8 cellular contexts compared by ENCODE assay signal in genomic region chr7:5420841-5421625, GRCh38. TPM values are rescaled to one million over a fixed set of nuclear protein-coding genes. Genes with fewer than 3 reads are reported as not detected.
DNase-seq lines count a peak whose midpoint lies in the region; ATAC-seq and TF ChIP-seq lines count a peak whose summit lies in the region.

No MANE protein-coding gene starts in this region.

- H3K27ac ChIP-seq in CD4-positive, alpha-beta T cell (ENCODE audit: low read depth, low read length), result no peak overlapping the region
- H3K27ac ChIP-seq in Karpas-422 (ENCODE audit: low read length) (no peak overlapping the region), breast epithelium (peak overlapping the region; percentile 99), right lobe of liver (peak overlapping the region; percentile 98 to 99 (median 99)), thoracic aorta (peak overlapping the region; percentile 98)

- peaks cover 10% of the 10 kb centered on the region; the same call in 1 of the 2 replicates for H4K20me1 ChIP-seq in Karpas-422 (ENCODE audit: insufficient read depth, low read depth, low read length)

- no peaks in the 10 kb centered on the region for H3K36me3 ChIP-seq in Karpas-422 (ENCODE audit: insufficient read depth, low read length)
- no peaks in the 10 kb centered on the region for H3K36me3 ChIP-seq in breast epithelium
- no peaks in the 10 kb centered on the region for H3K36me3 ChIP-seq in right lobe of liver
- H3K36me3 ChIP-seq in thoracic aorta, result peaks cover 7% of the 10 kb centered on the region

- H3K9me2 ChIP-seq in Karpas-422 (replicated peaks; ENCODE audit: insufficient read depth, low read length), result no peaks in the 10 kb centered on the region

- POLR2A ChIA-PET in CD4-positive, alpha-beta T cell (lab: Charles Lee), result interaction anchor here (1.1 to 3.6 kb wide), 2 partner anchors 24 to 138 kb away, joined by 4 to 25 read pairs; no protein-coding TSS in a partner anchor

- H3K27me3 Mint-ChIP-seq in CD4-positive, alpha-beta T cell, result peaks cover 75% of the 10 kb centered on the region

- H3K4me1 ChIP-seq in Karpas-422 (ENCODE audit: low read length) (peaks cover 23% of the 10 kb centered on the region), breast epithelium (peaks cover 0 to 15% of the 10 kb centered on the region in 2 donors), right lobe of liver (peaks cover 0 to 21% (median 9%) of the 10 kb centered on the region in 4 donors), thoracic aorta (ENCODE audit: control insufficient read depth in 1 of 2, low read depth in 2 of 2) (peaks cover 5 to 21% of the 10 kb centered on the region in 2 donors)

- H3K4me3 ChIP-seq in Karpas-422 (ENCODE audit: low read length), result peak overlapping the region; percentile 94; the same call in 1 of the 2 replicates
- peak overlapping the region; percentile 93 to 98 (median 95) for H3K4me3 ChIP-seq in breast epithelium
- H3K4me3 ChIP-seq in right lobe of liver, result peak overlapping the region; percentile 83 to 87 (median 83)
- H3K4me3 ChIP-seq in thoracic aorta, result peak overlapping the region; percentile 99

- H3K79me2 ChIP-seq in Karpas-422 (ENCODE audit: low read length), result no peaks in the 10 kb centered on the region

- H3K9me3 Mint-ChIP-seq in CD4-positive, alpha-beta T cell, result no peaks in the 10 kb centered on the region

- H3K27me3 ChIP-seq in CD4-positive, alpha-beta T cell (ENCODE audit: control insufficient read depth, insufficient read depth, low read length), result peaks cover 80% of the 10 kb centered on the region
- H3K27me3 ChIP-seq in Karpas-422 (ENCODE audit: low read length) (no peaks in the 10 kb centered on the region), breast epithelium (no peaks in the 10 kb centered on the region), right lobe of liver (no peaks in the 10 kb centered on the region), thoracic aorta (replicated peaks; ENCODE audit: insufficient read depth) (no peaks in the 10 kb centered on the region)

- ATAC-seq in CD4-positive, alpha-beta T cell (ENCODE audit: poor library complexity), result no peak
- ATAC-seq in right lobe of liver, result no peak
- no peak for ATAC-seq in thoracic aorta (ENCODE audit: insufficient number of reproducible peaks, low FRiP score, low read depth)

- no peak for TF ChIP-seq CTCF in CD4-positive, alpha-beta T cell (IDR thresholded peaks at IDR 0.05)
- TF ChIP-seq CTCF in breast epithelium (IDR thresholded peaks at IDR 0.05) (no peak), right lobe of liver (IDR thresholded peaks at IDR 0.05) (no peak), thoracic aorta (IDR thresholded peaks at IDR 0.05) (no peak)

- no peak overlapping the region for H3K27ac Mint-ChIP-seq in CD4-positive, alpha-beta T cell

- DNase-seq in CD4-positive, alpha-beta T cell, result peak in 1 of 10 experiments; percentile 27
- no peak for DNase-seq in Karpas-422
- no peak for DNase-seq in breast epithelium (ENCODE audit: low spot score in 2 of 2)
- DNase-seq in right lobe of liver, result peak; percentile 53 to 76 (median 57)
- DNase-seq in thoracic aorta (ENCODE audit: low spot score), result no peak
- DNase-seq in NCI-H774 (lab: John Stamatoyannopoulos, UW), result no peak
- DNase-seq in NCI-H524 treated with DMSO at 0.1 percent for 48 hours (lab: John Stamatoyannopoulos, UW), result no peak
- no peak for DNase-seq in COR-L47 (lab: John Stamatoyannopoulos, UW)

- 0% methylated on average over 17 of the region's 93 CpGs for WGBS in right lobe of liver (ENCODE audit: insufficient coverage, low coverage, low lambda C conversion rate, missing lambda C conversion rate)

- no peaks in the 10 kb centered on the region for H3K9me3 ChIP-seq in CD4-positive, alpha-beta T cell (ENCODE audit: control insufficient read depth, low read length)
- H3K9me3 ChIP-seq in Karpas-422 (ENCODE audit: low read length) (no peaks in the 10 kb centered on the region), breast epithelium (no peaks in the 10 kb centered on the region), right lobe of liver (no peaks in the 10 kb centered on the region), thoracic aorta (no peaks in the 10 kb centered on the region)

- H3K4me3 Mint-ChIP-seq in CD4-positive, alpha-beta T cell, result peak overlapping the region; percentile 82

- H2AFZ ChIP-seq in Karpas-422 (ENCODE audit: low read length), result no peak overlapping the region

- TF ChIP-seq POLR2A in breast epithelium (IDR thresholded peaks at IDR 0.05) (no peak), right lobe of liver (IDR thresholded peaks at IDR 0.05) (no peak)

- H3K4me1 Mint-ChIP-seq in CD4-positive, alpha-beta T cell (ENCODE audit: low read depth), result peaks cover 55% of the 10 kb centered on the region

- peak overlapping the region; percentile 100 for H3K4me2 ChIP-seq in Karpas-422 (ENCODE audit: low read depth, low read length, poor library complexity, severe bottlenecking)

- no peaks in the 10 kb centered on the region for H3K36me3 Mint-ChIP-seq in CD4-positive, alpha-beta T cell (ENCODE audit: low read depth)

- CTCF ChIA-PET in CD4-positive, alpha-beta T cell (lab: Charles Lee), result interaction anchor here (1.2 kb wide), 1 partner anchor 24 kb away, joined by 4 read pairs; no protein-coding TSS in a partner anchor

- intact Hi-C loops in CD4-positive, alpha-beta T cell (cut with DNase I, micrococcal nuclease), result loop anchor here in 1 of 2 experiments (2.0 kb wide), 1 partner anchor 20 kb away; no protein-coding TSS in a partner anchor
- intact Hi-C loops in breast epithelium (cut with DNase I; ENCODE audit: low total_unique reads) (no loop called here), right lobe of liver (cut with DNase I) (no loop called here)

- 0 out of 2 replicates have a peak overlapping the region, but pooled peaks have one; percentile 95 for H3K9ac ChIP-seq in Karpas-422 (ENCODE audit: low read length)

RNA-seq across cellular contexts. Expression of gene TNRC18, which starts 2.6 kb away (rescaled TPM):
- total RNA-seq in CD4-positive, alpha-beta T cell, result 10 to 100 TPM; 69.9 TPM
- total RNA-seq in Karpas-422 (2014; rRNA removed; shearing (Covaris generic); ENCODE audit: low replicate concordance), result 10.2 and 21.4 TPM in 2 replicates
- total RNA-seq in breast epithelium (10 to 100 TPM; 32.2 to 72.4 (median 36.9) TPM), right lobe of liver (10 to 100 TPM; 27.0 to 36.9 (median 30.5) TPM), thoracic aorta (100 to 1,000 TPM; 182 to 244 TPM)

Comparison
In these comparisons a context has a peak if more than half of its experiments do, and no peak if none do; other contexts are left out.
1. DNase-seq: peak in right lobe of liver (3 of 3); none in Karpas-422 (single experiment), breast epithelium (0 of 2), thoracic aorta (single experiment), NCI-H774 (single experiment), NCI-H524 treated with DMSO at 0.1 percent for 48 hours (single experiment) and COR-L47 (single experiment).
2. H3K27ac ChIP-seq: peak in breast epithelium (2 of 2), right lobe of liver (3 of 3) and thoracic aorta (2 of 2); none in CD4-positive, alpha-beta T cell (single experiment) and Karpas-422 (single experiment).
3. Peak in every context shown above with its lines, with median percentiles within 50 percentile points of each other: H3K4me3 ChIP-seq.